In the genomic region with DNA sequence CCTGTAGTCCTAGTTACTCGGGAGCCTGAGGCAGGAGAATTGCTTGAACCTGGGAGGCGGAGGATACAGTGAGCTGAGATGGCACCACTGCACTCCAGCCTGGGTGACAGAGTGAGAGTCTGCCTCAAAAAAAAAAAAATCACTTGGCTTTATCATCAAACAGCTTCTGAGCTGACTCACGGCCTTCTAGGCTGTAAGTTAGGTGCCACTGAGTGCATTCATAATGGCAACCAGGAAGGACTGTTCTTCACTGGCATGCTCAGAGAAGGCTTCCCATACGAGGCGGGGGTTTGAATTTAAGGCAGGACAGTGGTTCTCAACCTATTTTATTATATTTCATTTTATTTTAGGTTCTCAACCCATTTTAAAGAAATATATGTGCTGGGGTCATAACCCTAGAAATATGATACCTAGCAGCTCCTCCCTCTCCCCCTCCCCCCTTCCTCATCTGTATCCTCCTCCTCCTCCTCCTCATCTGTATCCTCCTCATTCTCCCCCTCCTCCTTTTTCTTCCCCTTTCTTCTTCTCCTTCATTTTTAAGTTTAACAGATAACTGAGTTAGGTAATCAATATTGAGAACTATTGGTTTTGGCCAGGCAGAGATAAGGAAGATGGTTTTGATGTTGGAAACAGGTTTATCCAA, we compare ENCODE assay signal across 1 cellular context.
TF ChIP-seq lines count a peak whose summit lies in the region.

No MANE protein-coding gene starts in this region.

TF ChIP-seq in K562, 482 proteins besides CTCF, POLR2A, EP300 and RAD21 (continued from another document):
- TF ChIP-seq, protein P1, sequence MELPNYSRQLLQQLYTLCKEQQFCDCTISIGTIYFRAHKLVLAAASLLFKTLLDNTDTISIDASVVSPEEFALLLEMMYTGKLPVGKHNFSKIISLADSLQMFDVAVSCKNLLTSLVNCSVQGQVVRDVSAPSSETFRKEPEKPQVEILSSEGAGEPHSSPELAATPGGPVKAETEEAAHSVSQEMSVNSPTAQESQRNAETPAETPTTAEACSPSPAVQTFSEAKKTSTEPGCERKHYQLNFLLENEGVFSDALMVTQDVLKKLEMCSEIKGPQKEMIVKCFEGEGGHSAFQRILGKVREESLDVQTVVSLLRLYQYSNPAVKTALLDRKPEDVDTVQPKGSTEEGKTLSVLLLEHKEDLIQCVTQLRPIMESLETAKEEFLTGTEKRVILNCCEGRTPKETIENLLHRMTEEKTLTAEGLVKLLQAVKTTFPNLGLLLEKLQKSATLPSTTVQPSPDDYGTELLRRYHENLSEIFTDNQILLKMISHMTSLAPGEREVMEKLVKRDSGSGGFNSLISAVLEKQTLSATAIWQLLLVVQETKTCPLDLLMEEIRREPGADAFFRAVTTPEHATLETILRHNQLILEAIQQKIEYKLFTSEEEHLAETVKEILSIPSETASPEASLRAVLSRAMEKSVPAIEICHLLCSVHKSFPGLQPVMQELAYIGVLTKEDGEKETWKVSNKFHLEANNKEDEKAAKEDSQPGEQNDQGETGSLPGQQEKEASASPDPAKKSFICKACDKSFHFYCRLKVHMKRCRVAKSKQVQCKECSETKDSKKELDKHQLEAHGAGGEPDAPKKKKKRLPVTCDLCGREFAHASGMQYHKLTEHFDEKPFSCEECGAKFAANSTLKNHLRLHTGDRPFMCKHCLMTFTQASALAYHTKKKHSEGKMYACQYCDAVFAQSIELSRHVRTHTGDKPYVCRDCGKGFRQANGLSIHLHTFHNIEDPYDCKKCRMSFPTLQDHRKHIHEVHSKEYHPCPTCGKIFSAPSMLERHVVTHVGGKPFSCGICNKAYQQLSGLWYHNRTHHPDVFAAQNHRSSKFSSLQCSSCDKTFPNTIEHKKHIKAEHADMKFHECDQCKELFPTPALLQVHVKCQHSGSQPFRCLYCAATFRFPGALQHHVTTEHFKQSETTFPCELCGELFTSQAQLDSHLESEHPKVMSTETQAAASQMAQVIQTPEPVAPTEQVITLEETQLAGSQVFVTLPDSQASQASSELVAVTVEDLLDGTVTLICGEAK (IDR thresholded peaks at IDR 0.05), result no peak
- TF ChIP-seq, protein P1 (CRISPR knock-in tag; IDR thresholded peaks at IDR 0.05), result no peak
- TF ChIP-seq ZNF263 (CRISPR knock-in tag; IDR thresholded peaks at IDR 0.05; ENCODE audit: borderline replicate concordance), result peak; percentile 87
- peak; percentile 88 for TF ChIP-seq ZNF444 (CRISPR knock-in tag; IDR thresholded peaks at IDR 0.05)
- no peak for TF ChIP-seq TCFL5 (CRISPR knock-in tag; conservative IDR thresholded peaks at IDR 0.05)
- TF ChIP-seq, protein P2, sequence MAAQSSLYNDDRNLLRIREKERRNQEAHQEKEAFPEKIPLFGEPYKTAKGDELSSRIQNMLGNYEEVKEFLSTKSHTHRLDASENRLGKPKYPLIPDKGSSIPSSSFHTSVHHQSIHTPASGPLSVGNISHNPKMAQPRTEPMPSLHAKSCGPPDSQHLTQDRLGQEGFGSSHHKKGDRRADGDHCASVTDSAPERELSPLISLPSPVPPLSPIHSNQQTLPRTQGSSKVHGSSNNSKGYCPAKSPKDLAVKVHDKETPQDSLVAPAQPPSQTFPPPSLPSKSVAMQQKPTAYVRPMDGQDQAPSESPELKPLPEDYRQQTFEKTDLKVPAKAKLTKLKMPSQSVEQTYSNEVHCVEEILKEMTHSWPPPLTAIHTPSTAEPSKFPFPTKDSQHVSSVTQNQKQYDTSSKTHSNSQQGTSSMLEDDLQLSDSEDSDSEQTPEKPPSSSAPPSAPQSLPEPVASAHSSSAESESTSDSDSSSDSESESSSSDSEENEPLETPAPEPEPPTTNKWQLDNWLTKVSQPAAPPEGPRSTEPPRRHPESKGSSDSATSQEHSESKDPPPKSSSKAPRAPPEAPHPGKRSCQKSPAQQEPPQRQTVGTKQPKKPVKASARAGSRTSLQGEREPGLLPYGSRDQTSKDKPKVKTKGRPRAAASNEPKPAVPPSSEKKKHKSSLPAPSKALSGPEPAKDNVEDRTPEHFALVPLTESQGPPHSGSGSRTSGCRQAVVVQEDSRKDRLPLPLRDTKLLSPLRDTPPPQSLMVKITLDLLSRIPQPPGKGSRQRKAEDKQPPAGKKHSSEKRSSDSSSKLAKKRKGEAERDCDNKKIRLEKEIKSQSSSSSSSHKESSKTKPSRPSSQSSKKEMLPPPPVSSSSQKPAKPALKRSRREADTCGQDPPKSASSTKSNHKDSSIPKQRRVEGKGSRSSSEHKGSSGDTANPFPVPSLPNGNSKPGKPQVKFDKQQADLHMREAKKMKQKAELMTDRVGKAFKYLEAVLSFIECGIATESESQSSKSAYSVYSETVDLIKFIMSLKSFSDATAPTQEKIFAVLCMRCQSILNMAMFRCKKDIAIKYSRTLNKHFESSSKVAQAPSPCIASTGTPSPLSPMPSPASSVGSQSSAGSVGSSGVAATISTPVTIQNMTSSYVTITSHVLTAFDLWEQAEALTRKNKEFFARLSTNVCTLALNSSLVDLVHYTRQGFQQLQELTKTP (IDR thresholded peaks at IDR 0.05; ENCODE audit: low read depth in 1 of 2, partially characterized antibody in 2 of 2), result peak in 1 of 2 experiments; percentile 69
- TF ChIP-seq NCOA4 (IDR thresholded peaks at IDR 0.05; ENCODE audit: partially characterized antibody), result no peak
- no peak for TF ChIP-seq SMARCB1 (IDR thresholded peaks at IDR 0.05; ENCODE audit: insufficient read length, low read depth)
- no peak for TF ChIP-seq PRMT5 (CRISPR knock-in tag; IDR thresholded peaks at IDR 0.05)
- TF ChIP-seq, protein P3, sequence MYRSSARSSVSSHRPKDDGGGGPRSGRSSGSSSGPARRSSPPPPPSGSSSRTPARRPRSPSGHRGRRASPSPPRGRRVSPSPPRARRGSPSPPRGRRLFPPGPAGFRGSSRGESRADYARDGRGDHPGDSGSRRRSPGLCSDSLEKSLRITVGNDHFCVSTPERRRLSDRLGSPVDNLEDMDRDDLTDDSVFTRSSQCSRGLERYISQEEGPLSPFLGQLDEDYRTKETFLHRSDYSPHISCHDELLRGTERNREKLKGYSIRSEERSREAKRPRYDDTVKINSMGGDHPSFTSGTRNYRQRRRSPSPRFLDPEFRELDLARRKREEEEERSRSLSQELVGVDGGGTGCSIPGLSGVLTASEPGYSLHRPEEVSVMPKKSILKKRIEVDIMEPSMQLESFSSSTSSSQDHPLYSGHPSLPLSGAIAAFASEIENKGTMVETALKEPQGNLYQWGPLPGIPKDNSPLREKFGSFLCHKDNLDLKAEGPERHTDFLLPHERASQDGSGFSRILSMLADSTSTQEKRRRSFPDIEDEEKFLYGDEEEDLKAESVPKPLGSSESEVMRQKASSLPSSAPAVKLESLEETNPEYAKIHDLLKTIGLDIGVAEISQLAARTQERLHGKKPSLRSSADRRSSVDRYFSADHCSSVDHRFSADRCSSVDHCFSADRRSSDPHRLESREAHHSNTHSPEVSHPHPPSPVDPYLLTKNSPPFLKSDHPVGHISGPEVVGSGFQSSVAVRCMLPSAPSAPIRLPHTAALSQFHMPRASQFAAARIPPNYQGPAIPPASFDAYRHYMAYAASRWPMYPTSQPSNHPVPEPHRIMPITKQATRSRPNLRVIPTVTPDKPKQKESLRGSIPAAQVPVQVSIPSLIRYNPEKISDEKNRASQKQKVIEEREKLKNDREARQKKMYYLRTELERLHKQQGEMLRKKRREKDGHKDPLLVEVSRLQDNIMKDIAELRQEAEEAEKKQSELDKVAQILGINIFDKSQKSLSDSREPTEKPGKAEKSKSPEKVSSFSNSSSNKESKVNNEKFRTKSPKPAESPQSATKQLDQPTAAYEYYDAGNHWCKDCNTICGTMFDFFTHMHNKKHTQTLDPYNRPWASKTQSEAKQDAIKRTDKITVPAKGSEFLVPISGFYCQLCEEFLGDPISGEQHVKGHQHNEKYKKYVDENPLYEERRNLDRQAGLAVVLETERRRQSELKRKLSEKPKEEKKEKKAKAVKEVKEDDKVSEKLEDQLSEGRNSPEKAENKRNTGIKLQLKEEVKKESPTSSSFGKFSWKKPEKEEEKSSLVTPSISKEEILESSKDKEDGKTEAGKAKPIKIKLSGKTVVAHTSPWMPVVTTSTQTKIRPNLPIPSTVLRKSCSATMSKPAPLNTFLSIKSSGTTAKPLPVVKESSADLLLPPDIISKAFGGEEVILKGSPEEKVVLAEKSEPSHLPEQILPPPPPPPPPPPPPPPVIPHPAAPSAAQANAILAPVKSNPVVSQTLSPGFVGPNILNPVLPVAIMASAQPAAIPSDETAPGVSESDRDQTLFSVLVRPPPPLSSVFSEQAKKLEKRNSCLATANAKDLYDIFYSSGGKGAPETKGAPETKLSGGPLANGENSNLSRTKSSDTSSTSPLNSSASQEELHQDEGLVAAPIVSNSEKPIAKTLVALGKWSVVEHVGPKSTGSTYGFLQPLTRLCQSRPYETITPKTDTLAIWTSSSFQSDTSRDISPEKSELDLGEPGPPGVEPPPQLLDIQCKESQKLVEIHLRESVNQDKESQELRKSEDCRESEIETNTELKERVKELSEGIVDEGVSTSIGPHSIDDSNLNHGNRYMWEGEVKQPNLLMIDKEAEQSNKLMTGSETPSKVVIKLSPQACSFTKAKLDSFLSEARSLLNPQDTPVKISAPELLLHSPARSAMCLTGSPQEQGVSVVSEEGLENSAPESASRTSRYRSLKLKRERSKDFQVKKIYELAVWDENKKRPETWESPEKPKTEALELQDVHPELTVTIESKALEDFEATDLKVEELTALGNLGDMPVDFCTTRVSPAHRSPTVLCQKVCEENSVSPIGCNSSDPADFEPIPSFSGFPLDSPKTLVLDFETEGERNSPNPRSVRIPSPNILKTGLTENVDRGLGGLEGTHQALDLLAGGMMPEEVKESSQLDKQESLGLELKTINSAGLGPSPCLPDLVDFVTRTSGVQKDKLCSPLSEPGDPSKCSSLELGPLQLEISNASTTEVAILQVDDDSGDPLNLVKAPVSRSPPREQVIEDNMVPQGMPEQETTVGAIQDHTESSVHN (IDR thresholded peaks at IDR 0.05; ENCODE audit: borderline replicate concordance in 1 of 2, low read depth in 1 of 2), result no peak
- TF ChIP-seq MBD2 (IDR thresholded peaks at IDR 0.05; ENCODE audit: borderline replicate concordance, low read depth), result no peak
- TF ChIP-seq, protein P4, sequence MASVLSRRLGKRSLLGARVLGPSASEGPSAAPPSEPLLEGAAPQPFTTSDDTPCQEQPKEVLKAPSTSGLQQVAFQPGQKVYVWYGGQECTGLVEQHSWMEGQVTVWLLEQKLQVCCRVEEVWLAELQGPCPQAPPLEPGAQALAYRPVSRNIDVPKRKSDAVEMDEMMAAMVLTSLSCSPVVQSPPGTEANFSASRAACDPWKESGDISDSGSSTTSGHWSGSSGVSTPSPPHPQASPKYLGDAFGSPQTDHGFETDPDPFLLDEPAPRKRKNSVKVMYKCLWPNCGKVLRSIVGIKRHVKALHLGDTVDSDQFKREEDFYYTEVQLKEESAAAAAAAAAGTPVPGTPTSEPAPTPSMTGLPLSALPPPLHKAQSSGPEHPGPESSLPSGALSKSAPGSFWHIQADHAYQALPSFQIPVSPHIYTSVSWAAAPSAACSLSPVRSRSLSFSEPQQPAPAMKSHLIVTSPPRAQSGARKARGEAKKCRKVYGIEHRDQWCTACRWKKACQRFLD (CRISPR knock-in tag; IDR thresholded peaks at IDR 0.05), result no peak
- peak; percentile 40; the same call in 1 of the 2 replicates for TF ChIP-seq HDAC2 (IDR thresholded peaks at IDR 0.05)
- TF ChIP-seq BDP1 (IDR thresholded peaks at IDR 0.05; ENCODE audit: insufficient read depth, insufficient read length), result no peak
- TF ChIP-seq MTA2 (IDR thresholded peaks at IDR 0.05; ENCODE audit: low read depth), result 0 out of 2 replicates have a peak, but pooled peaks have one; percentile 18
- TF ChIP-seq, protein P5, sequence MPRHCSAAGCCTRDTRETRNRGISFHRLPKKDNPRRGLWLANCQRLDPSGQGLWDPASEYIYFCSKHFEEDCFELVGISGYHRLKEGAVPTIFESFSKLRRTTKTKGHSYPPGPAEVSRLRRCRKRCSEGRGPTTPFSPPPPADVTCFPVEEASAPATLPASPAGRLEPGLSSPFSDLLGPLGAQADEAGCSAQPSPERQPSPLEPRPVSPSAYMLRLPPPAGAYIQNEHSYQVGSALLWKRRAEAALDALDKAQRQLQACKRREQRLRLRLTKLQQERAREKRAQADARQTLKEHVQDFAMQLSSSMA (CRISPR knock-in tag; IDR thresholded peaks at IDR 0.05), result no peak
- no peak for TF ChIP-seq HDAC8 (tag; IDR thresholded peaks at IDR 0.05)
- TF ChIP-seq ZSCAN32 (CRISPR knock-in tag; IDR thresholded peaks at IDR 0.05), result no peak
- TF ChIP-seq LCOR (CRISPR knock-in tag; IDR thresholded peaks at IDR 0.05), result no peak
- TF ChIP-seq SNRNP70 (optimal IDR thresholded peaks at IDR 0.05; ENCODE audit: low read depth, low read length), result no peak
- peak; percentile 66 for TF ChIP-seq ARID1B (IDR thresholded peaks at IDR 0.05)
- peak in 1 of 3 experiments; percentile 40 for TF ChIP-seq YY1 (IDR thresholded peaks at IDR 0.05; ENCODE audit: borderline replicate concordance in 1 of 3, control insufficient read depth in 1 of 3, extremely low read depth in 1 of 3, insufficient read depth in 3 of 3, insufficient read length in 1 of 3, insufficient replicate concordance in 2 of 3, low read depth in 1 of 3, low read length in 2 of 3)
